In genomic region chr19:3987619-3988371, GRCh38 we compare ENCODE assay signal across 8 cellular contexts. TPM values are rescaled to one million over a fixed set of nuclear protein-coding genes. Genes with fewer than 3 reads are reported as not detected.
DNase-seq lines count a peak whose midpoint lies in the region; ATAC-seq and TF ChIP-seq lines count a peak whose summit lies in the region.

No MANE protein-coding gene starts in this region.

- 1 to 8% methylated on average over 19 to 20 of the region's 30 CpGs for WGBS in gastroesophageal sphincter (ENCODE audit: low coverage in 1 of 2), 2 donors

- H2AFZ ChIP-seq in ACC112 (ENCODE audit: low read length, unreplicated experiment) = peak overlapping the region; percentile 75

- H3K4me1 ChIP-seq in ACC112 (ENCODE audit: control insufficient read depth, insufficient read depth, low read length, unreplicated experiment) (peaks cover 13% of the 10 kb centered on the region), gastroesophageal sphincter (peaks cover 6 to 49% (median 34%) of the 10 kb centered on the region in 3 donors)

- H3K27me3 ChIP-seq in ACC112 (ENCODE audit: insufficient read depth, low read length) = no peaks in the 10 kb centered on the region
- H3K27me3 ChIP-seq in gastroesophageal sphincter = no peaks in the 10 kb centered on the region

- TF ChIP-seq CTCF in NB4 (IDR thresholded peaks at IDR 0.05; ENCODE audit: low read depth, low read length) (peak; percentile 66), gastroesophageal sphincter (IDR thresholded peaks at IDR 0.05) (peak in 3 of 4 experiments; percentile 73 to 83 (median 76))

- H3K27ac ChIP-seq in ACC112 (ENCODE audit: low read depth, low read length) (no peak overlapping the region), gastroesophageal sphincter (peak overlapping the region in 2 of 4 donors; percentile 48 to 96), substantia nigra (ENCODE audit: low read depth, low read length, poor library complexity, severe bottlenecking) (no peak overlapping the region)

- peak overlapping the region; percentile 100 for H3K4me3 ChIP-seq in ACC112 (ENCODE audit: low read depth, low read length)
- H3K4me3 ChIP-seq in NB4 (ENCODE audit: low read depth, low read length) = no peak overlapping the region
- H3K4me3 ChIP-seq in gastroesophageal sphincter = peak overlapping the region in 1 of 2 donors; percentile 94

- H3K36me3 ChIP-seq in ACC112 (ENCODE audit: insufficient read depth, low read length) = peaks cover 18% of the 10 kb centered on the region; the same call in 1 of the 2 replicates
- peaks cover 0 to 13% of the 10 kb centered on the region in 2 donors for H3K36me3 ChIP-seq in gastroesophageal sphincter

- DNase-seq in NB4 (ENCODE audit: low read depth) (peak; percentile 75), SK-N-DZ (ENCODE audit: low spot score) (peak; percentile 85), nucleus accumbens (lab: John Stamatoyannopoulos, UW) (peak in 52 of 56 donors; percentile 17 to 89 (median 60)), substantia nigra (lab: John Stamatoyannopoulos, UW) (peak in 48 of 49 donors; percentile 10 to 89 (median 66))
- DNase-seq in activated naive CD4-positive, alpha-beta T cell (lab: John Stamatoyannopoulos, UW) = peak; percentile 58 to 87 (median 78)

- no peak for TF ChIP-seq EP300 in gastroesophageal sphincter (IDR thresholded peaks at IDR 0.05)

- TF ChIP-seq POLR2A in NB4 (IDR thresholded peaks at IDR 0.05; ENCODE audit: extremely low read depth, insufficient read length) = no peak
- TF ChIP-seq POLR2A in gastroesophageal sphincter (IDR thresholded peaks at IDR 0.05) = no peak

- peaks cover 25% of the 10 kb centered on the region for H3K79me2 ChIP-seq in ACC112 (ENCODE audit: control insufficient read depth, insufficient read depth, low read length, unreplicated experiment)

- no peaks in the 10 kb centered on the region for H3K9me3 ChIP-seq in gastroesophageal sphincter

- ATAC-seq in GM18909 (IDR thresholded peaks at IDR 0.05; ENCODE audit: poor library complexity, unreplicated experiment) = peak; percentile 62
- no peak for ATAC-seq in gastroesophageal sphincter

RNA-seq across cellular contexts. Expression of gene EEF2, which starts 2.5 kb away (rescaled TPM):
- 1,360 and 1,587 TPM in 2 replicates for polyA plus RNA-seq in SK-N-DZ (2014; cell fraction: cytosol; rRNA removed)
- 489 and 627 TPM in 2 replicates for polyA plus RNA-seq in SK-N-DZ (2014; cell fraction: nucleus; rRNA removed)
- 1,000 to 10,000 TPM; 2,212 to 2,463 (median 2,311) TPM for total RNA-seq in gastroesophageal sphincter

RNA-seq across cellular contexts. Expression of gene DAPK3, which starts 16.9 kb away (rescaled TPM):
- polyA plus RNA-seq in SK-N-DZ (2014; cell fraction: cytosol; rRNA removed) = 39.1 and 86.1 TPM in 2 replicates
- polyA plus RNA-seq in SK-N-DZ (2014; cell fraction: nucleus; rRNA removed) = 80.4 and 97.6 TPM in 2 replicates
- 100 to 1,000 TPM; 192 to 257 (median 235) TPM for total RNA-seq in gastroesophageal sphincter

RNA-seq across cellular contexts. Expression of gene PIAS4, which starts 19.7 kb away (rescaled TPM):
- 30.3 and 40.6 TPM in 2 replicates for polyA plus RNA-seq in SK-N-DZ (2014; cell fraction: cytosol; rRNA removed)
- polyA plus RNA-seq in SK-N-DZ (2014; cell fraction: nucleus; rRNA removed) = 24.5 and 26.1 TPM in 2 replicates
- 10 to 100 TPM; 15.3 to 26.4 (median 16.8) TPM for total RNA-seq in gastroesophageal sphincter

RNA-seq across cellular contexts. Expression of gene NMRK2, which starts 54.9 kb away (rescaled TPM):
- polyA plus RNA-seq in SK-N-DZ (2014; cell fraction: cytosol; rRNA removed) = not detected in 2 replicates
- polyA plus RNA-seq in SK-N-DZ (2014; cell fraction: nucleus; rRNA removed) = not detected in 2 replicates
- 1 to 10 TPM in 2 of 4 donors, under 1 TPM in 1, not detected in 1; 0.69 to 8.6 (median 7.3) TPM for total RNA-seq in gastroesophageal sphincter
